In genomic region chr6:20033697-20034407, GRCh38 we compare ENCODE assay signal across 18 cellular contexts.
"Had no signal": no experiment of that assay in that cellular context is flagged by ENCODE, and none has a peak within 500 bp of the region (broad histone marks: within the 10 kb centered on the region; RNA-seq: fewer than 3 reads in every experiment).

No MANE protein-coding gene starts in this region.

- H3K4me3 ChIP-seq: ascending aorta, colonic mucosa, gastroesophageal sphincter, heart left ventricle, left ventricle myocardium inferior, thyroid gland had no signal

- H3K27ac ChIP-seq: ascending aorta, colonic mucosa, gastroesophageal sphincter, heart left ventricle, left ventricle myocardium inferior, thyroid gland, VCaP had no signal

- DNase-seq: activated CD4-positive, alpha-beta T cell treated with anti-CD3 and anti-CD28 coated beads for 1 hour; activated CD8-positive, alpha-beta memory T cell treated with anti-CD3 and anti-CD28 coated beads for 24 hours; activated CD8-positive, alpha-beta memory T cell treated with anti-CD3 and anti-CD28 coated beads, Interleukin-2, amount 50 U/mL, for 48 hours; activated effector memory CD4-positive, alpha-beta T cell treated with Interleukin-2 at 50 U/mL for 16 hours; activated T-cell treated with anti-CD3 and anti-CD28 coated beads, Interleukin-2, amount 50 U/mL, for 48 hours; colonic mucosa; heart left ventricle; left ventricle myocardium inferior; mammary epithelial cell; nephron progenitor cell; occipital lobe; posterior cingulate gyrus; stimulated activated naive CD4-positive, alpha-beta T cell treated with Interleukin-2 at 50 U/mL for 16 hours; thyroid gland had no signal

- FAIRE-seq: endometrium had no signal

- H3K4me1 ChIP-seq: ascending aorta, colonic mucosa, gastroesophageal sphincter, heart left ventricle had no signal

- H3K27me3 ChIP-seq: ascending aorta, colonic mucosa, thyroid gland had no signal

- H3K9me3 ChIP-seq: ascending aorta, colonic mucosa, gastroesophageal sphincter, heart left ventricle, left ventricle myocardium inferior, thyroid gland had no signal

- ATAC-seq: gastroesophageal sphincter, heart left ventricle had no signal

- H3K36me3 ChIP-seq: ascending aorta, colonic mucosa, gastroesophageal sphincter, heart left ventricle, left ventricle myocardium inferior, thyroid gland had no signal
